28 cellular contexts compared by ENCODE assay signal in genomic region chr10:113914936-113915335, GRCh38.
A peak's percentile ranks its signal among the peaks of the same experiment; 100 is the strongest.
DNase-seq lines count a peak whose midpoint lies in the region; ATAC-seq and TF ChIP-seq lines count a peak whose summit lies in the region.
"Had no signal": no experiment of that assay in that cellular context is flagged by ENCODE, and none has a peak within 500 bp of the region (broad histone marks: within the 10 kb centered on the region; RNA-seq: fewer than 3 reads in every experiment).

No MANE protein-coding gene starts in this region.

- no peak overlapping the region for H2BK5ac ChIP-seq in IMR-90 (ENCODE audit: low read depth, low read length, poor library complexity, severe bottlenecking)

- H4K91ac ChIP-seq in IMR-90 (ENCODE audit: insufficient read depth, low read depth, low read length): no peak overlapping the region

- WGBS in IMR-90 (ENCODE audit: extremely low coverage in 2 of 2, insufficient read length in 1 of 2), 2 experiments: no CpG with 5 or more reads among the region's 3 CpGs
- 82% methylated on average over 3 of the region's 3 CpGs for WGBS in right cardiac atrium

- no peak overlapping the region for H3K14ac ChIP-seq in IMR-90 (replicated peaks; ENCODE audit: low read depth, low read length)

- no peak for TF ChIP-seq RAD21 in IMR-90 (IDR thresholded peaks at IDR 0.05; ENCODE audit: low read length)

- H2AFZ ChIP-seq in IMR-90 (replicated peaks; ENCODE audit: low read length, poor library complexity): no peak overlapping the region
- H2AFZ ChIP-seq: GM23248 had no signal

- no peak overlapping the region for H3K27ac ChIP-seq in IMR-90 (ENCODE audit: insufficient read depth, low read length)
- H3K27ac ChIP-seq in SJSA1: peak overlapping the region; percentile 37
- peak overlapping the region; percentile 50 for H3K27ac ChIP-seq in right cardiac atrium (ENCODE audit: low read length)
- H3K27ac ChIP-seq: A549; BLaER1 treated with 17β-estradiol and CSF1 and Interleukin-3, amounts not matched to agents 10 nM and 100 nM; GM23248; RWPE1 had no signal

- H3K23ac ChIP-seq in IMR-90 (ENCODE audit: low read depth, low read length): no peak overlapping the region

- no peak overlapping the region for H2BK20ac ChIP-seq in IMR-90 (ENCODE audit: low read depth, low read length)

- no peak for DNase-seq in IMR-90
- DNase-seq in SJSA1 (ENCODE audit: low read depth in 1 of 2, low spot score in 2 of 2): no peak
- no peak for DNase-seq in right cardiac atrium
- DNase-seq in nephron progenitor cell: no peak
- DNase-seq in SW 1271 (lab: John Stamatoyannopoulos, UW): no peak
- DNase-seq: AML-193; CD4-positive, alpha-beta T cell; DMS79; EL; GF-D8; GM23248; H7; KBM-7; MG63; NCI-H1105 treated with DMSO at 0.1 percent for 48 hours; NCI-H146; NCI-H2029; NCI-H446; NCI-H526; NCI-H82; NK-92 treated with Interleukin-12 subunit alpha and Interleukin-12 subunit beta, amount 100 ng/mL, for 24 hours; SIG-M5; SK-N-SH had no signal

- H3K4me2 ChIP-seq in IMR-90 (ENCODE audit: low read depth, low read length): no peak overlapping the region
- H3K4me2 ChIP-seq: A549; BLaER1 treated with 17β-estradiol and CSF1 and Interleukin-3, amounts not matched to agents 10 nM and 100 nM; SK-N-SH had no signal

- no peak for TF ChIP-seq POLR2A in IMR-90 (IDR thresholded peaks at IDR 0.05; ENCODE audit: low read depth, low read length)

- H3K36me3 ChIP-seq in IMR-90 (ENCODE audit: control insufficient read depth, insufficient read depth, low read length) (0 out of 2 replicates have a peak, but pooled peaks cover 4% of the 10 kb centered on the region), SJSA1 (peaks cover 9% of the 10 kb centered on the region)

- no peak overlapping the region for H3K56ac ChIP-seq in IMR-90 (ENCODE audit: extremely low read depth, insufficient read depth, low read length)

- no peak overlapping the region for H2AK5ac ChIP-seq in IMR-90 (ENCODE audit: low read depth, low read length)

- POLR2A ChIA-PET in IMR-90 (lab: Charles Lee; ENCODE audit: unreplicated experiment): no interaction called here

- H3K18ac ChIP-seq in IMR-90 (ENCODE audit: low read depth, low read length): no peak overlapping the region

- H2AK9ac ChIP-seq in IMR-90 (replicated peaks; ENCODE audit: low read depth, low read length, poor library complexity): no peak overlapping the region

- no peak overlapping the region for H2BK120ac ChIP-seq in IMR-90 (ENCODE audit: low read depth, low read length)

- H3K4ac ChIP-seq in IMR-90 (ENCODE audit: low read depth, low read length): no peak overlapping the region

- no peaks in the 10 kb centered on the region for H4K20me1 ChIP-seq in IMR-90 (ENCODE audit: insufficient read depth, low read length)
- H4K20me1 ChIP-seq: BLaER1 treated with 17β-estradiol and CSF1 and Interleukin-3, amounts not matched to agents 10 nM and 100 nM had no signal

- TSS peak; percentile 7 for BruUV-seq in IMR-90 (replicated peaks; lab: Mats Ljungman, UMichigan)

- no peaks in the 10 kb centered on the region for H3K27me3 Mint-ChIP-seq in nephron progenitor cell (ENCODE audit: low read depth, poor library complexity)
- H3K27me3 Mint-ChIP-seq: CD4-positive, alpha-beta T cell had no signal

- in situ Hi-C loops in IMR-90 (cut with MboI; ENCODE audit: low sequenced_read_pairs): no loop called here

- ATAC-seq in IMR-90 (ENCODE audit: low read depth): no peak
- ATAC-seq in right cardiac atrium: peak in 1 of 2 donors; percentile 55
- no peak for ATAC-seq in GM18520 (IDR thresholded peaks at IDR 0.05; ENCODE audit: unreplicated experiment)
- ATAC-seq in GM21528 (IDR thresholded peaks at IDR 0.05; ENCODE audit: low FRiP score, unreplicated experiment): no peak
- ATAC-seq: A549 had no signal

- intact Hi-C loops in IMR-90 (cut with micrococcal nuclease) (no loop called here), right cardiac atrium (cut with DNase I) (loop anchor here in 1 of 4 donors (10.0 kb wide), 1 partner anchor 130 kb away; the partner anchor contains the start of gene ADRB1)

- H3K4me1 Mint-ChIP-seq in nephron progenitor cell: no peaks in the 10 kb centered on the region

- H3K9ac ChIP-seq in IMR-90 (ENCODE audit: low read depth, low read length): no peak overlapping the region
- H3K9ac ChIP-seq: BLaER1 treated with 17β-estradiol and CSF1 and Interleukin-3, amounts not matched to agents 10 nM and 100 nM; GM23248; SK-N-SH had no signal

- peaks cover 37% of the 10 kb centered on the region for H3K36me3 Mint-ChIP-seq in nephron progenitor cell (ENCODE audit: low read depth)

- H3K4me3 ChIP-seq in IMR-90 (ENCODE audit: insufficient read depth, low read depth, low read length): no peak overlapping the region
- no peak overlapping the region for H3K4me3 ChIP-seq in SJSA1
- H3K4me3 ChIP-seq in right cardiac atrium (ENCODE audit: low read length): no peak overlapping the region
- H3K4me3 ChIP-seq: A549; BLaER1 treated with 17β-estradiol and CSF1 and Interleukin-3, amounts not matched to agents 10 nM and 100 nM; GM23248; MG63 had no signal

- H4K5ac ChIP-seq in IMR-90 (ENCODE audit: low read depth, low read length): no peak overlapping the region

- no peak overlapping the region for H3K4me3 Mint-ChIP-seq in nephron progenitor cell
- H3K4me3 Mint-ChIP-seq: CD4-positive, alpha-beta T cell had no signal

- CTCF ChIA-PET in IMR-90 (lab: Yijun Ruan, JAX): interaction anchor here (0.5 kb wide), 1 partner anchor 8 kb away, joined by 7 read pairs; no protein-coding TSS in a partner anchor

- dilution Hi-C loops in IMR-90 (cut with HindIII; ENCODE audit: low sequenced_read_pairs, unreplicated experiment): no loop called here

- H3K27me3 ChIP-seq in IMR-90 (ENCODE audit: control insufficient read depth, insufficient read depth, low read length) (no peaks in the 10 kb centered on the region), SJSA1 (replicated peaks) (no peaks in the 10 kb centered on the region), right cardiac atrium (ENCODE audit: control insufficient read depth, insufficient read depth) (no peaks in the 10 kb centered on the region)
- H3K27me3 ChIP-seq: BLaER1 treated with 17β-estradiol and CSF1 and Interleukin-3, amounts not matched to agents 10 nM and 100 nM; MG63 had no signal

- no peaks in the 10 kb centered on the region for H3K9me3 Mint-ChIP-seq in nephron progenitor cell
- H3K9me3 Mint-ChIP-seq: CD4-positive, alpha-beta T cell had no signal

- H3K9me1 ChIP-seq in IMR-90 (ENCODE audit: insufficient read depth, low read length): no peaks in the 10 kb centered on the region

- H4K8ac ChIP-seq in IMR-90 (ENCODE audit: low read depth in 2 of 2, low read length in 2 of 2): no peak overlapping the region

- TF ChIP-seq CTCF in IMR-90 (conservative IDR thresholded peaks at IDR 0.05; ENCODE audit: low read depth, low read length) (no peak), nephron progenitor cell (IDR thresholded peaks at IDR 0.05) (no peak)

- H3K9me3 ChIP-seq in IMR-90 (ENCODE audit: control insufficient read depth, insufficient read depth, low read length) (no peaks in the 10 kb centered on the region), SJSA1 (replicated peaks) (no peaks in the 10 kb centered on the region), right cardiac atrium (ENCODE audit: control insufficient read depth, low read length) (no peaks in the 10 kb centered on the region)
- H3K9me3 ChIP-seq: A549; BLaER1 treated with 17β-estradiol and CSF1 and Interleukin-3, amounts not matched to agents 10 nM and 100 nM; MG63; SK-N-SH had no signal

- H3K79me1 ChIP-seq in IMR-90 (ENCODE audit: low read depth in 1 of 2, low read length in 2 of 2): no peaks in the 10 kb centered on the region

- no peak overlapping the region for H2BK15ac ChIP-seq in IMR-90 (ENCODE audit: low read depth, low read length)

- H3K27ac Mint-ChIP-seq in nephron progenitor cell: peak overlapping the region; percentile 16
- H3K27ac Mint-ChIP-seq: CD4-positive, alpha-beta T cell had no signal

- H3K4me1 ChIP-seq in IMR-90 (ENCODE audit: control insufficient read depth, insufficient read depth, low read length) (no peaks in the 10 kb centered on the region), SJSA1 (replicated peaks) (peaks cover 22% of the 10 kb centered on the region), right cardiac atrium (ENCODE audit: control insufficient read depth, insufficient read depth, low read length) (no peaks in the 10 kb centered on the region)
- H3K4me1 ChIP-seq: BLaER1 treated with 17β-estradiol and CSF1 and Interleukin-3, amounts not matched to agents 10 nM and 100 nM had no signal

TF ChIP-seq in IMR-90, 13 proteins besides CTCF, POLR2A, EP300 and RAD21:
- TF ChIP-seq USF2 (IDR thresholded peaks at IDR 0.05; ENCODE audit: low read depth, low read length) (no peak), CHD1 (IDR thresholded peaks at IDR 0.05; ENCODE audit: low read depth, low read length) (no peak), BHLHE40 (IDR thresholded peaks at IDR 0.05; ENCODE audit: low read depth, low read length) (no peak)
